In the genomic region with DNA sequence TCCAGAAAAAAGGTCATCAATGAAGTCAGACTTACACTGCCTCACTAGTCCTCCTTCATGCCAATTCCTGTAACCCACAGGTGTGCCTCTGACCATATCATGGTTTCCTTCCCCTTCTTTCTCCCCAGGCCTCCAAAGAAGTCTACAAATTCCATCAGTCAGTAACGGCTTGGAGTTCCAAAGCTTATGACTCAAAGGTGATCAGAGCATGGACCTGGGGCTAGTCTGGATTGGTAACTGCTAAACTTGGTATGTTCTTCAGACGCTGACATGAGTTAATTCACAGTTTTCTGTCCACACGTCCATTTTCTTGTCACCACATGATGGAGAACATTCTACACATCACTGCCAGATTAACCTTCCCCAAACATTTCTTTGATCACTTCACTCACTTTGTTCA, we compare ENCODE assay signal across 7 cellular contexts.
"Had no signal": no experiment of that assay in that cellular context is flagged by ENCODE, and none has a peak within 500 bp of the region (broad histone marks: within the 10 kb centered on the region; RNA-seq: fewer than 3 reads in every experiment).

No MANE protein-coding gene starts in this region.

- H3K27ac ChIP-seq: GM23248 had no signal

- DNase-seq: GM23248, GOT3, H9, HCEC 1CT, IMR-90 had no signal

- H3K4me3 ChIP-seq: GM23248, K562 had no signal

- H3K9ac ChIP-seq: GM23248 had no signal

- FAIRE-seq: H54, K562 had no signal

- ATAC-seq: K562 had no signal

- H2AFZ ChIP-seq: GM23248 had no signal
